In genomic region chr13:104773775-104774174, GRCh38 we compare ENCODE assay signal across 8 cellular contexts.
DNase-seq lines count a peak whose midpoint lies in the region; ATAC-seq and TF ChIP-seq lines count a peak whose summit lies in the region.

No MANE protein-coding gene starts in this region.

- POLR2A ChIA-PET in CD4-positive, alpha-beta T cell (lab: Charles Lee), result no interaction called here

- H3K4me3 ChIP-seq in upper lobe of left lung, result no peak overlapping the region

- TF ChIP-seq EP300 in upper lobe of left lung (IDR thresholded peaks at IDR 0.05), result no peak

- H3K9me3 ChIP-seq in CD4-positive, alpha-beta T cell (ENCODE audit: control insufficient read depth, low read length), result no peaks in the 10 kb centered on the region
- no peaks in the 10 kb centered on the region for H3K9me3 ChIP-seq in upper lobe of left lung

- no peak for DNase-seq in CD4-positive, alpha-beta T cell
- DNase-seq in Kasumi-1 (lab: John Stamatoyannopoulos, UW) (peak; percentile 74 to 86), SK-N-DZ (ENCODE audit: low spot score) (peak; percentile 59), glutamatergic neuron (no peak), upper lobe of left lung (no peak), DMS79 (lab: John Stamatoyannopoulos, UW) (no peak)

- H3K9me3 Mint-ChIP-seq in CD4-positive, alpha-beta T cell, result no peaks in the 10 kb centered on the region
- H3K9me3 Mint-ChIP-seq in glutamatergic neuron (ENCODE audit: unreplicated experiment), result peaks cover 3% of the 10 kb centered on the region

- peak; percentile 57 for TF ChIP-seq CTCF in CD4-positive, alpha-beta T cell (IDR thresholded peaks at IDR 0.05)
- TF ChIP-seq CTCF in glutamatergic neuron (IDR thresholded peaks at IDR 0.05; ENCODE audit: partially characterized antibody, unreplicated experiment), result peak; percentile 68
- peak in 4 of 6 experiments; percentile 11 to 41 (median 26) for TF ChIP-seq CTCF in upper lobe of left lung (IDR thresholded peaks at IDR 0.05)

- H3K4me1 ChIP-seq in upper lobe of left lung, result no peaks in the 10 kb centered on the region

- TF ChIP-seq POLR2A in upper lobe of left lung (IDR thresholded peaks at IDR 0.05), result no peak

- no peak overlapping the region for H3K4me3 Mint-ChIP-seq in CD4-positive, alpha-beta T cell
- H3K4me3 Mint-ChIP-seq in glutamatergic neuron (ENCODE audit: unreplicated experiment), result no peak overlapping the region

- ATAC-seq in CD4-positive, alpha-beta T cell (ENCODE audit: poor library complexity), result no peak
- ATAC-seq in GM19395 (IDR thresholded peaks at IDR 0.05; ENCODE audit: unreplicated experiment), result peak; percentile 80
- peak; percentile 52 to 61 for ATAC-seq in upper lobe of left lung (ENCODE audit: low FRiP score in 2 of 2)
- ATAC-seq in HG03095 (IDR thresholded peaks at IDR 0.05; ENCODE audit: unreplicated experiment), result no peak

- 50 to 55% methylated on average over 2 of the region's 2 CpGs for WGBS in upper lobe of left lung, 2 donors

- intact Hi-C loops in CD4-positive, alpha-beta T cell (cut with DNase I, micrococcal nuclease), result loop anchor here (5.0 to 10.0 kb wide), 2 partner anchors 1761 to 1764 kb away; partner anchors contain the start of gene EFNB2 (in 2 of the 2)

- no peaks in the 10 kb centered on the region for H3K4me1 Mint-ChIP-seq in CD4-positive, alpha-beta T cell (ENCODE audit: low read depth)
- H3K4me1 Mint-ChIP-seq in glutamatergic neuron (ENCODE audit: low read depth, unreplicated experiment), result peaks cover 10% of the 10 kb centered on the region

- no peak overlapping the region for H3K27ac Mint-ChIP-seq in CD4-positive, alpha-beta T cell
- H3K27ac Mint-ChIP-seq in glutamatergic neuron (ENCODE audit: unreplicated experiment), result no peak overlapping the region

- no peaks in the 10 kb centered on the region for H3K36me3 ChIP-seq in upper lobe of left lung

- no peak overlapping the region for H3K27ac ChIP-seq in CD4-positive, alpha-beta T cell (ENCODE audit: low read depth, low read length)
- no peak overlapping the region for H3K27ac ChIP-seq in upper lobe of left lung

- no peaks in the 10 kb centered on the region for H3K27me3 ChIP-seq in CD4-positive, alpha-beta T cell (ENCODE audit: control insufficient read depth, insufficient read depth, low read length)
- no peaks in the 10 kb centered on the region for H3K27me3 ChIP-seq in upper lobe of left lung

- no peaks in the 10 kb centered on the region for H3K27me3 Mint-ChIP-seq in CD4-positive, alpha-beta T cell
- H3K27me3 Mint-ChIP-seq in glutamatergic neuron (ENCODE audit: unreplicated experiment), result peaks cover 1% of the 10 kb centered on the region

- CTCF ChIA-PET in CD4-positive, alpha-beta T cell (lab: Charles Lee), result interaction anchor here (1.0 kb wide), 1 partner anchor 15 kb away, joined by 3 read pairs; no protein-coding TSS in a partner anchor

- no peaks in the 10 kb centered on the region for H3K36me3 Mint-ChIP-seq in CD4-positive, alpha-beta T cell (ENCODE audit: low read depth)
- no peaks in the 10 kb centered on the region for H3K36me3 Mint-ChIP-seq in glutamatergic neuron (ENCODE audit: unreplicated experiment)

Comparison
In these comparisons a context has a peak if more than half of its experiments do, and no peak if none do; other contexts are left out.
1. ATAC-seq: peak in GM19395 (single experiment) and upper lobe of left lung (2 of 2); none in CD4-positive, alpha-beta T cell (single experiment) and HG03095 (single experiment).
2. DNase-seq: peak in Kasumi-1 (2 of 2) and SK-N-DZ (single experiment); none in CD4-positive, alpha-beta T cell (0 of 10), glutamatergic neuron (single experiment), upper lobe of left lung (0 of 2) and DMS79 (single experiment).
3. Peak in every context shown above with its lines, with median percentiles within 50 percentile points of each other: CTCF ChIP-seq.